Comparison of ENCODE assay signal across 13 cellular contexts in genomic region chr9:84874583-84874982, GRCh38.
DNase-seq lines count a peak whose midpoint lies in the region; ATAC-seq and TF ChIP-seq lines count a peak whose summit lies in the region.
"Had no signal": no experiment of that assay in that cellular context is flagged by ENCODE, and none has a peak within 500 bp of the region (broad histone marks: within the 10 kb centered on the region; RNA-seq: fewer than 3 reads in every experiment).

No MANE protein-coding gene starts in this region.

- no TSS peak for BruUV-seq in OCI-LY7 (replicated peaks; lab: Mats Ljungman, UMichigan)

- POLR2A ChIA-PET in activated CD4-positive, alpha-beta T cell treated with anti-CD3 and anti-CD28 coated beads for 36 hours (lab: Charles Lee) = no interaction called here
- POLR2A ChIA-PET in OCI-LY7 (lab: Charles Lee) = no interaction called here

- intact Hi-C loops in activated CD4-positive, alpha-beta T cell treated with anti-CD3 and anti-CD28 coated beads for 36 hours (cut with DNase I, micrococcal nuclease) = no loop called here
- intact Hi-C loops in OCI-LY7 (cut with micrococcal nuclease; ENCODE audit: unreplicated experiment) = no loop called here
- intact Hi-C loops in sciatic nerve (cut with DNase I) = no loop called here

- no peak overlapping the region for H3K4me3 ChIP-seq in OCI-LY7 (ENCODE audit: low read depth, low read length, poor library complexity, severe bottlenecking)

- CTCF ChIA-PET in activated CD4-positive, alpha-beta T cell treated with anti-CD3 and anti-CD28 coated beads for 36 hours (lab: Charles Lee) = no interaction called here
- CTCF ChIA-PET in OCI-LY7 (lab: Charles Lee; ENCODE audit: unreplicated experiment) = no interaction called here

- H3K4me3 Mint-ChIP-seq in activated CD4-positive, alpha-beta T cell treated with anti-CD3 and anti-CD28 coated beads for 36 hours = no peak overlapping the region

- no peaks in the 10 kb centered on the region for H3K4me1 Mint-ChIP-seq in activated CD4-positive, alpha-beta T cell treated with anti-CD3 and anti-CD28 coated beads for 36 hours

- H3K4me1 ChIP-seq in OCI-LY7 (ENCODE audit: insufficient read depth, low read length, poor library complexity, severe bottlenecking) = no peaks in the 10 kb centered on the region
- H3K4me1 ChIP-seq: parathyroid adenoma had no signal

- no peaks in the 10 kb centered on the region for H3K36me3 Mint-ChIP-seq in activated CD4-positive, alpha-beta T cell treated with anti-CD3 and anti-CD28 coated beads for 36 hours (ENCODE audit: low read depth)

- H3K27me3 Mint-ChIP-seq in activated CD4-positive, alpha-beta T cell treated with anti-CD3 and anti-CD28 coated beads for 36 hours = no peaks in the 10 kb centered on the region

- no peaks in the 10 kb centered on the region for H3K9me3 Mint-ChIP-seq in activated CD4-positive, alpha-beta T cell treated with anti-CD3 and anti-CD28 coated beads for 36 hours (ENCODE audit: low read depth)

- DNase-seq in activated CD4-positive, alpha-beta T cell treated with anti-CD3 and anti-CD28 coated beads for 36 hours = peak; percentile 3
- DNase-seq in activated CD4-positive, alpha-beta T cell treated with anti-CD3 and anti-CD28 coated beads for 4 hours = no peak
- DNase-seq in OCI-LY7 (ENCODE audit: low spot score) (no peak), fibroblast of gingiva (ENCODE audit: low read depth) (peak; percentile 14), sciatic nerve (ENCODE audit: low spot score) (no peak), SW 1271 (lab: John Stamatoyannopoulos, UW) (no peak)
- no peak for DNase-seq in central memory CD4-positive, alpha-beta T cell
- DNase-seq: ACHN; activated naive CD4-positive, alpha-beta T cell treated with Interleukin-2 at 50 U/mL for 16 hours; mesendoderm; stimulated activated CD8-positive, alpha-beta memory T cell treated with anti-CD3 and anti-CD28 coated beads, Interleukin-4, amount 100 ng/mL, for 48 hours had no signal

- H2AFZ ChIP-seq in OCI-LY7 (ENCODE audit: low read length) = no peak overlapping the region; the same call in 1 of the 2 replicates
- H2AFZ ChIP-seq: parathyroid adenoma had no signal

- no peaks in the 10 kb centered on the region for H3K36me3 ChIP-seq in OCI-LY7 (ENCODE audit: insufficient read depth, low read length)

- no peaks in the 10 kb centered on the region for H4K20me1 ChIP-seq in OCI-LY7 (ENCODE audit: insufficient read depth, low read length)

- ATAC-seq in activated CD4-positive, alpha-beta T cell treated with anti-CD3 and anti-CD28 coated beads for 36 hours = no peak
- ATAC-seq in sciatic nerve (peak; percentile 73), HG02588 (IDR thresholded peaks at IDR 0.05; ENCODE audit: unreplicated experiment) (no peak)

- H3K27ac Mint-ChIP-seq in activated CD4-positive, alpha-beta T cell treated with anti-CD3 and anti-CD28 coated beads for 36 hours = no peak overlapping the region

- H3K9me3 ChIP-seq in OCI-LY7 (ENCODE audit: low read length) = no peaks in the 10 kb centered on the region

- peak overlapping the region; percentile 20; the same call in 1 of the 2 replicates for H3K4me2 ChIP-seq in OCI-LY7 (ENCODE audit: low read length)

- no peaks in the 10 kb centered on the region for H3K79me2 ChIP-seq in OCI-LY7 (ENCODE audit: insufficient read depth, low read depth, low read length)
- H3K79me2 ChIP-seq: parathyroid adenoma had no signal

- H3K9me2 ChIP-seq in OCI-LY7 (ENCODE audit: insufficient read depth, low read length) = no peaks in the 10 kb centered on the region

- TF ChIP-seq CTCF in OCI-LY7 (conservative IDR thresholded peaks at IDR 0.05; ENCODE audit: low read length) = no peak

- H3K27ac ChIP-seq in OCI-LY7 (ENCODE audit: low read depth, low read length, poor library complexity, severe bottlenecking) = no peak overlapping the region
- H3K27ac ChIP-seq: parathyroid adenoma had no signal

Comparison
In these comparisons a context has a peak if more than half of its experiments do, and no peak if none do; other contexts are left out.
1. DNase-seq: peak in activated CD4-positive, alpha-beta T cell treated with anti-CD3 and anti-CD28 coated beads for 36 hours (single experiment) and fibroblast of gingiva (single experiment); none in activated CD4-positive, alpha-beta T cell treated with anti-CD3 and anti-CD28 coated beads for 4 hours (0 of 2), OCI-LY7 (single experiment), sciatic nerve (single experiment), central memory CD4-positive, alpha-beta T cell (single experiment) and SW 1271 (0 of 2).